1 cellular context compared by ENCODE assay signal in genomic region chrX:18353931-18354368, GRCh38.
A peak's percentile ranks its signal among the peaks of the same experiment; 100 is the strongest.
TF ChIP-seq lines count a peak whose summit lies in the region.

No MANE protein-coding gene starts in this region.

TF ChIP-seq in HepG2, 621 proteins besides CTCF, POLR2A, EP300 and RAD21 (continued from another document and continues in another):
- TF ChIP-seq THRA (CRISPR knock-in tag; IDR thresholded peaks at IDR 0.05; ENCODE audit: borderline replicate concordance) = no peak
- TF ChIP-seq ATF1 (CRISPR knock-in tag; IDR thresholded peaks at IDR 0.05) = no peak
- 0 out of 2 replicates have a peak, but pooled peaks have one; percentile 26 for TF ChIP-seq KMT2B (CRISPR knock-in tag; IDR thresholded peaks at IDR 0.05)
- TF ChIP-seq ZNF333 (CRISPR knock-in tag; IDR thresholded peaks at IDR 0.05; ENCODE audit: borderline replicate concordance) = no peak
- no peak for TF ChIP-seq ZNF674 (CRISPR knock-in tag; IDR thresholded peaks at IDR 0.05; ENCODE audit: low read depth)
- TF ChIP-seq GABPB1 (CRISPR knock-in tag; IDR thresholded peaks at IDR 0.05) = peak; percentile 53; the same call in 1 of the 2 replicates
- no peak for TF ChIP-seq CBX2 (IDR thresholded peaks at IDR 0.05; ENCODE audit: low read depth, low read length)
- TF ChIP-seq CBX2 (CRISPR knock-in tag; IDR thresholded peaks at IDR 0.05; ENCODE audit: low read depth) = no peak
- no peak for TF ChIP-seq U2AF1 (optimal IDR thresholded peaks at IDR 0.05; ENCODE audit: low read depth, low read length)
- peak; percentile 23 for TF ChIP-seq TEAD3 (CRISPR knock-in tag; optimal IDR thresholded peaks at IDR 0.05; ENCODE audit: borderline replicate concordance)
- no peak for TF ChIP-seq FOXA1 (IDR thresholded peaks at IDR 0.05)
- TF ChIP-seq FOXA1 (CRISPR knock-in tag; IDR thresholded peaks at IDR 0.05) = no peak
- TF ChIP-seq ARNT2 (CRISPR knock-in tag; IDR thresholded peaks at IDR 0.05; ENCODE audit: low read depth) = no peak
- TF ChIP-seq SOX5 (CRISPR knock-in tag; IDR thresholded peaks at IDR 0.05; ENCODE audit: borderline replicate concordance) = no peak
- no peak for TF ChIP-seq THAP8 (CRISPR knock-in tag; IDR thresholded peaks at IDR 0.05; ENCODE audit: borderline replicate concordance)
- no peak for TF ChIP-seq ZNF326 (CRISPR knock-in tag; IDR thresholded peaks at IDR 0.05; ENCODE audit: borderline replicate concordance)
- no peak for TF ChIP-seq ZSCAN30 (CRISPR knock-in tag; IDR thresholded peaks at IDR 0.05)
- no peak for TF ChIP-seq SIN3B (IDR thresholded peaks at IDR 0.05; ENCODE audit: low read length)
- 0 out of 2 replicates have a peak, but pooled peaks have one; percentile 30 for TF ChIP-seq HDAC2 (CRISPR knock-in tag; IDR thresholded peaks at IDR 0.05)
- TF ChIP-seq REST (IDR thresholded peaks at IDR 0.05; ENCODE audit: borderline replicate concordance in 1 of 2, low read depth in 1 of 2, low read length in 2 of 2) = no peak
- no peak for TF ChIP-seq CENPT (CRISPR knock-in tag; IDR thresholded peaks at IDR 0.05; ENCODE audit: low read depth)
- no peak for TF ChIP-seq ZNF331 (CRISPR knock-in tag; IDR thresholded peaks at IDR 0.05)
- TF ChIP-seq PPARG (CRISPR knock-in tag; conservative IDR thresholded peaks at IDR 0.05) = no peak
- TF ChIP-seq ZNF414 (CRISPR knock-in tag; IDR thresholded peaks at IDR 0.05) = no peak
- 0 out of 2 replicates have a peak, but pooled peaks have one; percentile 18 for TF ChIP-seq MTA1 (CRISPR knock-in tag; IDR thresholded peaks at IDR 0.05; ENCODE audit: borderline replicate concordance)
- TF ChIP-seq ZNF709 (CRISPR knock-in tag; IDR thresholded peaks at IDR 0.05) = no peak
- peak; percentile 30; the same call in 1 of the 2 replicates for TF ChIP-seq POGK (CRISPR knock-in tag; conservative IDR thresholded peaks at IDR 0.05)
- TF ChIP-seq TRAFD1 (CRISPR knock-in tag; IDR thresholded peaks at IDR 0.05; ENCODE audit: borderline replicate concordance) = no peak
- TF ChIP-seq ZKSCAN8 (CRISPR knock-in tag; IDR thresholded peaks at IDR 0.05; ENCODE audit: borderline replicate concordance) = no peak
- TF ChIP-seq IRF1 (CRISPR knock-in tag; IDR thresholded peaks at IDR 0.05; ENCODE audit: low read depth) = no peak
- TF ChIP-seq ZNF83 (CRISPR knock-in tag; IDR thresholded peaks at IDR 0.05; ENCODE audit: borderline replicate concordance) = no peak
- no peak for TF ChIP-seq SNAI1 (CRISPR knock-in tag; IDR thresholded peaks at IDR 0.05; ENCODE audit: borderline replicate concordance)
- TF ChIP-seq ADNP (CRISPR knock-in tag; IDR thresholded peaks at IDR 0.05) = no peak
- TF ChIP-seq SNAPC2 (CRISPR knock-in tag; IDR thresholded peaks at IDR 0.05) = no peak
- no peak for TF ChIP-seq TCF7 (IDR thresholded peaks at IDR 0.05; ENCODE audit: low read depth)
- no peak for TF ChIP-seq ZNF713 (CRISPR knock-in tag; IDR thresholded peaks at IDR 0.05)
- no peak for TF ChIP-seq ZNF367 (CRISPR knock-in tag; IDR thresholded peaks at IDR 0.05; ENCODE audit: borderline replicate concordance)
- TF ChIP-seq HNRNPLL (IDR thresholded peaks at IDR 0.05; ENCODE audit: low read depth, low read length, poor library complexity, severe bottlenecking) = peak; percentile 86
- no peak for TF ChIP-seq HCFC1 (IDR thresholded peaks at IDR 0.05; ENCODE audit: low read depth, low read length)
- peak; percentile 58; the same call in 1 of the 2 replicates for TF ChIP-seq ZBTB14 (CRISPR knock-in tag; IDR thresholded peaks at IDR 0.05)
- peak; percentile 32; the same call in 1 of the 2 replicates for TF ChIP-seq ZBTB2 (CRISPR knock-in tag; IDR thresholded peaks at IDR 0.05; ENCODE audit: low read depth)
- no peak for TF ChIP-seq ZBTB43 (CRISPR knock-in tag; conservative IDR thresholded peaks at IDR 0.05)
- TF ChIP-seq UBTF (CRISPR knock-in tag; IDR thresholded peaks at IDR 0.05) = peak; percentile 62
- no peak for TF ChIP-seq MNT (IDR thresholded peaks at IDR 0.05)
- TF ChIP-seq ZNF225 (CRISPR knock-in tag; IDR thresholded peaks at IDR 0.05) = no peak
- no peak for TF ChIP-seq ZNF430 (CRISPR knock-in tag; IDR thresholded peaks at IDR 0.05)
